1 cellular context compared by ENCODE assay signal in genomic region chr11:134355136-134355535, GRCh38.
TF ChIP-seq lines count a peak whose summit lies in the region.

No MANE protein-coding gene starts in this region.

TF ChIP-seq in GM12878, 131 proteins besides CTCF, POLR2A, EP300 and RAD21:
- no peak for TF ChIP-seq LARP7 (IDR thresholded peaks at IDR 0.05)
- TF ChIP-seq REST (IDR thresholded peaks at IDR 0.05; ENCODE audit: low read depth, low read length), result no peak
- TF ChIP-seq FOXK2 (IDR thresholded peaks at IDR 0.05), result no peak
- TF ChIP-seq TCF12 (IDR thresholded peaks at IDR 0.05; ENCODE audit: low read depth, low read length), result no peak
- TF ChIP-seq POLR2AphosphoS5 (IDR thresholded peaks at IDR 0.05; ENCODE audit: low read length), result no peak
- no peak for TF ChIP-seq PAX8 (IDR thresholded peaks at IDR 0.05)
- TF ChIP-seq STAT3 (IDR thresholded peaks at IDR 0.05; ENCODE audit: low read depth, low read length), result no peak
- TF ChIP-seq ESRRA (IDR thresholded peaks at IDR 0.05; ENCODE audit: low read length), result no peak
- no peak for TF ChIP-seq TBL1XR1 (IDR thresholded peaks at IDR 0.05; ENCODE audit: low read depth, low read length)
- TF ChIP-seq ZNF274 (IDR thresholded peaks at IDR 0.05; ENCODE audit: insufficient read depth, insufficient read length), result no peak
- no peak for TF ChIP-seq NFYA (IDR thresholded peaks at IDR 0.05; ENCODE audit: borderline replicate concordance, low read depth, low read length)
- TF ChIP-seq RFX5 (IDR thresholded peaks at IDR 0.05; ENCODE audit: low read depth, low read length), result no peak
- no peak for TF ChIP-seq JUND (IDR thresholded peaks at IDR 0.05; ENCODE audit: low read depth, low read length)
- TF ChIP-seq RCOR1 (conservative IDR thresholded peaks at IDR 0.05; ENCODE audit: low read depth, low read length), result no peak
- TF ChIP-seq SUZ12 (IDR thresholded peaks at IDR 0.05; ENCODE audit: unreplicated experiment), result no peak
- no peak for TF ChIP-seq ATF7 (IDR thresholded peaks at IDR 0.05; ENCODE audit: low read depth)
- no peak for TF ChIP-seq HCFC1 (IDR thresholded peaks at IDR 0.05; ENCODE audit: low read length)
- no peak for TF ChIP-seq TARDBP (IDR thresholded peaks at IDR 0.05; ENCODE audit: borderline replicate concordance)
- no peak for TF ChIP-seq MXI1 (IDR thresholded peaks at IDR 0.05; ENCODE audit: low read depth, low read length)
